27 cellular contexts compared by ENCODE assay signal in genomic region chr7:76254781-76255180, GRCh38. TPM values are rescaled to one million over a fixed set of nuclear protein-coding genes. Genes with fewer than 3 reads are reported as not detected.
"Had no signal": no experiment of that assay in that cellular context is flagged by ENCODE, and none has a peak within 500 bp of the region (broad histone marks: within the 10 kb centered on the region; RNA-seq: fewer than 3 reads in every experiment).

No MANE protein-coding gene starts in this region.

- DNase-seq: activated CD4-positive, alpha-beta T cell treated with anti-CD3 and anti-CD28 coated beads for 48 hours; activated CD4-positive, alpha-beta T cell treated with anti-CD3 and anti-CD28 coated beads, Interleukin-2, amount 50 U/mL, for 1 hour; activated CD4-positive, alpha-beta T cell treated with anti-CD3 and anti-CD28 coated beads, Interleukin-2, amount 50 U/mL, for 48 hours; activated CD8-positive, alpha-beta memory T cell treated with anti-CD3 and anti-CD28 coated beads for 24 hours; activated CD8-positive, alpha-beta T cell treated with anti-CD3 and anti-CD28 coated beads for 36 hours; activated effector memory CD4-positive, alpha-beta T cell treated with anti-CD3 and anti-CD28 coated beads, Interleukin-2, amount 50 U/mL, for 16 hours; activated naive CD4-positive, alpha-beta T cell treated with anti-CD3 and anti-CD28 coated beads, Interleukin-2, amount 10 ng/mL, durations not matched to agents 7 days and 5 days; activated naive CD8-positive, alpha-beta T cell treated with anti-CD3 and anti-CD28 coated beads, Interleukin-2, amount 50 U/mL, for 24 hours; activated T-cell treated with anti-CD3 and anti-CD28 coated beads, Interleukin-2, amount 50 U/mL, for 4 hours; adrenal gland; amygdala; aorta; body of pancreas; cortex of kidney; dermis blood vessel endothelial cell; effector CD4-positive, alpha-beta T cell; effector memory CD8-positive, alpha-beta T cell; erythroblast; foreskin keratinocyte; gastrocnemius medialis; glutamatergic neuron; heart right ventricle; T-helper 2 cell had no signal

- H3K9me3 Mint-ChIP-seq: activated CD8-positive, alpha-beta T cell treated with anti-CD3 and anti-CD28 coated beads for 36 hours; activated naive CD4-positive, alpha-beta T cell treated with anti-CD3 and anti-CD28 coated beads, Interleukin-2, amount 10 ng/mL, durations not matched to agents 7 days and 5 days; activated naive CD4-positive, alpha-beta T cell treated with anti-CD3 and anti-CD28 coated beads, Interleukin-2, amount 50 U/mL, for 72 hours; activated naive CD8-positive, alpha-beta T cell treated with anti-CD3 and anti-CD28 coated beads, Interleukin-2, amount 50 U/mL, for 24 hours; activated T-cell treated with anti-CD3 and anti-CD28 coated beads, Interleukin-2, amount 50 U/mL, for 4 hours; activated T-helper 2 cell treated with anti-CD3 and anti-CD28 coated beads, Interferon-gamma antibody, Interleukin-2, Interleukin-4, amounts not matched to agents 10 μg/mL and 5 μg/mL and 100 μg/mL, durations not matched to agents 14 hours and 24 hours and 36 hours; effector memory CD8-positive, alpha-beta T cell had no signal

- H3K36me3 ChIP-seq: adrenal gland, esophagus muscularis mucosa, gastrocnemius medialis, heart right ventricle had no signal

- H3K36me3 Mint-ChIP-seq: activated naive CD4-positive, alpha-beta T cell treated with anti-CD3 and anti-CD28 coated beads, Interleukin-2, amount 10 ng/mL, durations not matched to agents 7 days and 5 days; activated naive CD4-positive, alpha-beta T cell treated with anti-CD3 and anti-CD28 coated beads, Interleukin-2, amount 50 U/mL, for 72 hours had no signal

- H3K4me3 Mint-ChIP-seq: activated CD8-positive, alpha-beta T cell treated with anti-CD3 and anti-CD28 coated beads for 36 hours; activated naive CD4-positive, alpha-beta T cell treated with anti-CD3 and anti-CD28 coated beads, Interleukin-2, amount 10 ng/mL, durations not matched to agents 7 days and 5 days; activated naive CD8-positive, alpha-beta T cell treated with anti-CD3 and anti-CD28 coated beads, Interleukin-2, amount 50 U/mL, for 24 hours; activated T-cell treated with anti-CD3 and anti-CD28 coated beads, Interleukin-2, amount 50 U/mL, for 4 hours; effector memory CD8-positive, alpha-beta T cell had no signal

- H3K4me3 ChIP-seq: adrenal gland, body of pancreas, esophagus muscularis mucosa, gastrocnemius medialis, heart right ventricle had no signal

- H3K27ac Mint-ChIP-seq: activated CD8-positive, alpha-beta T cell treated with anti-CD3 and anti-CD28 coated beads for 36 hours; activated naive CD4-positive, alpha-beta T cell treated with anti-CD3 and anti-CD28 coated beads, Interleukin-2, amount 10 ng/mL, durations not matched to agents 7 days and 5 days; activated naive CD4-positive, alpha-beta T cell treated with anti-CD3 and anti-CD28 coated beads, Interleukin-2, amount 50 U/mL, for 72 hours; activated naive CD8-positive, alpha-beta T cell treated with anti-CD3 and anti-CD28 coated beads, Interleukin-2, amount 50 U/mL, for 24 hours; activated T-helper 2 cell treated with anti-CD3 and anti-CD28 coated beads, Interferon-gamma antibody, Interleukin-2, Interleukin-4, amounts not matched to agents 10 μg/mL and 5 μg/mL and 100 μg/mL, durations not matched to agents 14 hours and 24 hours and 36 hours; effector memory CD8-positive, alpha-beta T cell had no signal

- H3K27ac ChIP-seq: adrenal gland, body of pancreas, esophagus muscularis mucosa, foreskin keratinocyte, gastrocnemius medialis, heart right ventricle had no signal

- H3K4me1 ChIP-seq: adrenal gland, foreskin keratinocyte, gastrocnemius medialis had no signal

- ATAC-seq: activated CD8-positive, alpha-beta T cell treated with anti-CD3 and anti-CD28 coated beads for 36 hours; activated naive CD4-positive, alpha-beta T cell treated with anti-CD3 and anti-CD28 coated beads, Interleukin-2, amount 50 U/mL, for 72 hours; activated naive CD8-positive, alpha-beta T cell treated with anti-CD3 and anti-CD28 coated beads, Interleukin-2, amount 50 U/mL, for 24 hours; activated T-cell treated with anti-CD3 and anti-CD28 coated beads, Interleukin-2, amount 50 U/mL, for 4 hours; body of pancreas; effector memory CD8-positive, alpha-beta T cell; foreskin keratinocyte; gastrocnemius medialis; heart right ventricle had no signal

- H3K4me1 Mint-ChIP-seq: activated naive CD8-positive, alpha-beta T cell treated with anti-CD3 and anti-CD28 coated beads, Interleukin-2, amount 50 U/mL, for 24 hours had no signal

RNA-seq across cellular contexts. Expression of gene SRRM3, which starts 53.1 kb away (rescaled TPM):
- total RNA-seq: activated CD8-positive, alpha-beta T cell treated with anti-CD3 and anti-CD28 coated beads for 36 hours; activated naive CD4-positive, alpha-beta T cell treated with anti-CD3 and anti-CD28 coated beads, Interleukin-2, amount 50 U/mL, for 72 hours; T-helper 1 cell treated with Interleukin-12 subunit alpha and Interleukin-12 subunit beta and Interleukin-4 antibody, amounts not matched to agents 30 ng/mL and 1 ng/mL, for 36 hours had no signal
